22 cellular contexts compared by ENCODE assay signal in genomic region chr16:87056551-87056950, GRCh38.
"Had no signal": no experiment of that assay in that cellular context is flagged by ENCODE, and none has a peak within 500 bp of the region (broad histone marks: within the 10 kb centered on the region; RNA-seq: fewer than 3 reads in every experiment).

No MANE protein-coding gene starts in this region.

- H3K27ac ChIP-seq: breast epithelium, Peyer's patch, RWPE1, SJCRH30, VCaP had no signal

- H3K27ac Mint-ChIP-seq: activated CD4-positive, alpha-beta memory T cell treated with anti-CD3 and anti-CD28 coated beads for 36 hours; activated CD4-positive, alpha-beta T cell treated with anti-CD3 and anti-CD28 coated beads, Interleukin-2, amount 10 ng/mL, durations not matched to agents 7 days and 5 days; activated naive CD4-positive, alpha-beta T cell treated with anti-CD3 and anti-CD28 coated beads, Interleukin-2, amount 50 U/mL, for 24 hours; activated T-helper 17 cell treated with anti-CD3 and anti-CD28 coated beads, Interleukin-2, amount 50 U/mL, for 72 hours had no signal

- H3K36me3 Mint-ChIP-seq: activated CD4-positive, alpha-beta memory T cell treated with anti-CD3 and anti-CD28 coated beads for 36 hours; activated naive CD4-positive, alpha-beta T cell treated with anti-CD3 and anti-CD28 coated beads, Interleukin-2, amount 50 U/mL, for 24 hours had no signal

- H3K9me3 ChIP-seq: Peyer's patch, SJCRH30, SK-N-SH had no signal

- H3K4me1 ChIP-seq: breast epithelium, Peyer's patch, SJCRH30 had no signal

- DNase-seq: activated CD4-positive, alpha-beta memory T cell treated with anti-CD3 and anti-CD28 coated beads for 36 hours; activated CD4-positive, alpha-beta T cell treated with anti-CD3 and anti-CD28 coated beads, Interleukin-2, amount 10 ng/mL, durations not matched to agents 7 days and 5 days; activated CD4-positive, CD25-positive, alpha-beta regulatory T cell; activated naive CD4-positive, alpha-beta T cell; activated T-cell treated with anti-CD3 and anti-CD28 coated beads for 4 hours; activated T-cell treated with anti-CD3 and anti-CD28 coated beads, Interleukin-2, amount 50 U/mL, for 48 hours; aorta; central memory CD4-positive, alpha-beta T cell; Kasumi-1; KBM-7; NCI-H1092; NCI-H2029; Peyer's patch; Right ventricle myocardium superior; SK-N-SH; T-helper 1 cell had no signal

- H3K27me3 ChIP-seq: Peyer's patch, SJCRH30 had no signal

- H3K4me3 ChIP-seq: breast epithelium, Peyer's patch, SJCRH30 had no signal

- ATAC-seq: activated T-helper 17 cell treated with anti-CD3 and anti-CD28 coated beads, Interleukin-2, amount 50 U/mL, for 72 hours had no signal

- H3K4me3 Mint-ChIP-seq: activated CD4-positive, alpha-beta memory T cell treated with anti-CD3 and anti-CD28 coated beads for 36 hours; activated CD4-positive, alpha-beta T cell treated with anti-CD3 and anti-CD28 coated beads, Interleukin-2, amount 10 ng/mL, durations not matched to agents 7 days and 5 days; activated naive CD4-positive, alpha-beta T cell treated with anti-CD3 and anti-CD28 coated beads, Interleukin-2, amount 50 U/mL, for 24 hours; activated T-helper 17 cell treated with anti-CD3 and anti-CD28 coated beads, Interleukin-2, amount 50 U/mL, for 72 hours had no signal

- H3K36me3 ChIP-seq: breast epithelium, Peyer's patch, SJCRH30 had no signal

- H3K9me3 Mint-ChIP-seq: activated CD4-positive, alpha-beta memory T cell treated with anti-CD3 and anti-CD28 coated beads for 36 hours; activated CD4-positive, alpha-beta T cell treated with anti-CD3 and anti-CD28 coated beads, Interleukin-2, amount 10 ng/mL, durations not matched to agents 7 days and 5 days had no signal

- H3K9ac ChIP-seq: SK-N-SH had no signal

- H3K4me1 Mint-ChIP-seq: activated CD4-positive, alpha-beta T cell treated with anti-CD3 and anti-CD28 coated beads, Interleukin-2, amount 10 ng/mL, durations not matched to agents 7 days and 5 days; activated naive CD4-positive, alpha-beta T cell treated with anti-CD3 and anti-CD28 coated beads, Interleukin-2, amount 50 U/mL, for 24 hours had no signal
